Comparison of ENCODE assay signal across 8 cellular contexts in genomic region chr9:123322771-123323481, GRCh38. TPM values are rescaled to one million over a fixed set of nuclear protein-coding genes. Genes with fewer than 3 reads are reported as not detected.
DNase-seq lines count a peak whose midpoint lies in the region; ATAC-seq and TF ChIP-seq lines count a peak whose summit lies in the region.

No MANE protein-coding gene starts in this region.

- DNase-seq in GM13976 (ENCODE audit: low spot score) (peak; percentile 51), lower leg skin (ENCODE audit: low spot score in 2 of 2) (no peak), coronary artery (ENCODE audit: low spot score) (no peak)
- peak; percentile 65 for DNase-seq in activated naive CD8-positive, alpha-beta T cell treated with anti-CD3 and anti-CD28 coated beads for 36 hours
- DNase-seq in stimulated activated CD4-positive, alpha-beta T cell treated with anti-CD3 and anti-CD28 coated beads, Interleukin-2, amount 100 ng/mL, for 48 hours, result peak; percentile 38 to 43

- intact Hi-C loops in lower leg skin (cut with DNase I; ENCODE audit: low total_unique reads), result no loop called here

- peak overlapping the region; percentile 87 for H3K27ac Mint-ChIP-seq in T-helper 1 cell treated with Interleukin-12 subunit alpha and Interleukin-12 subunit beta and Interleukin-4 antibody, amounts not matched to agents 30 μg/mL and 1 μg/mL, for 36 hours
- H3K27ac Mint-ChIP-seq in activated naive CD8-positive, alpha-beta T cell treated with anti-CD3 and anti-CD28 coated beads for 36 hours, result peak overlapping the region; percentile 97

- peaks cover 9% of the 10 kb centered on the region for H3K27me3 Mint-ChIP-seq in T-helper 1 cell treated with Interleukin-12 subunit alpha and Interleukin-12 subunit beta and Interleukin-4 antibody, amounts not matched to agents 30 μg/mL and 1 μg/mL, for 36 hours (ENCODE audit: low read depth)
- H3K27me3 Mint-ChIP-seq in activated naive CD8-positive, alpha-beta T cell treated with anti-CD3 and anti-CD28 coated beads for 36 hours, result no peaks in the 10 kb centered on the region

- TF ChIP-seq CTCF in GM13976 (IDR thresholded peaks at IDR 0.05; ENCODE audit: borderline replicate concordance, control extremely low read depth, extremely low read depth, insufficient read depth, missing control alignments) (no peak), lower leg skin (IDR thresholded peaks at IDR 0.05) (no peak), coronary artery (IDR thresholded peaks at IDR 0.05) (no peak)

- WGBS in lower leg skin, 2 donors, result 60 to 61% methylated on average over 14 of the region's 14 CpGs

- in situ Hi-C loops in GM13976 (cut with MboI; ENCODE audit: low sequenced_read_pairs, unreplicated experiment), result no loop called here

- ATAC-seq in HG02763 (IDR thresholded peaks at IDR 0.05; ENCODE audit: unreplicated experiment) (peak; percentile 53), HG02840 (IDR thresholded peaks at IDR 0.05; ENCODE audit: low FRiP score, unreplicated experiment) (no peak)

- no peak overlapping the region for H3K27ac ChIP-seq in coronary artery

- H3K4me3 ChIP-seq in lower leg skin (ENCODE audit: low read depth, poor library complexity, severe bottlenecking) (no peak overlapping the region), coronary artery (no peak overlapping the region)

- H3K9me3 Mint-ChIP-seq in T-helper 1 cell treated with Interleukin-12 subunit alpha and Interleukin-12 subunit beta and Interleukin-4 antibody, amounts not matched to agents 30 μg/mL and 1 μg/mL, for 36 hours, result no peaks in the 10 kb centered on the region
- H3K9me3 Mint-ChIP-seq in activated naive CD8-positive, alpha-beta T cell treated with anti-CD3 and anti-CD28 coated beads for 36 hours, result peaks cover 2% of the 10 kb centered on the region

- H3K4me3 Mint-ChIP-seq in T-helper 1 cell treated with Interleukin-12 subunit alpha and Interleukin-12 subunit beta and Interleukin-4 antibody, amounts not matched to agents 30 μg/mL and 1 μg/mL, for 36 hours, result peak overlapping the region; percentile 56
- H3K4me3 Mint-ChIP-seq in activated naive CD8-positive, alpha-beta T cell treated with anti-CD3 and anti-CD28 coated beads for 36 hours, result peak overlapping the region; percentile 68

- H3K36me3 Mint-ChIP-seq in T-helper 1 cell treated with Interleukin-12 subunit alpha and Interleukin-12 subunit beta and Interleukin-4 antibody, amounts not matched to agents 30 μg/mL and 1 μg/mL, for 36 hours (ENCODE audit: low read depth), result peaks cover 1% of the 10 kb centered on the region
- H3K36me3 Mint-ChIP-seq in activated naive CD8-positive, alpha-beta T cell treated with anti-CD3 and anti-CD28 coated beads for 36 hours, result peaks cover 3% of the 10 kb centered on the region

- H3K4me1 Mint-ChIP-seq in T-helper 1 cell treated with Interleukin-12 subunit alpha and Interleukin-12 subunit beta and Interleukin-4 antibody, amounts not matched to agents 30 μg/mL and 1 μg/mL, for 36 hours (ENCODE audit: low read depth), result peaks cover 35% of the 10 kb centered on the region
- H3K4me1 Mint-ChIP-seq in activated naive CD8-positive, alpha-beta T cell treated with anti-CD3 and anti-CD28 coated beads for 36 hours, result peaks cover 47% of the 10 kb centered on the region

- no peak for TF ChIP-seq POLR2A in lower leg skin (IDR thresholded peaks at IDR 0.05)

RNA-seq across cellular contexts. Expression of gene CRB2, which starts 33.1 kb away (rescaled TPM):
- total RNA-seq in activated naive CD8-positive, alpha-beta T cell treated with anti-CD3 and anti-CD28 coated beads for 36 hours, result under 1 TPM; 0.06 to 0.10 TPM
- not detected for total RNA-seq in lower leg skin

RNA-seq across cellular contexts. Expression of gene STRBP, which starts 54.5 kb away (rescaled TPM):
- 10 to 100 TPM; 43.5 to 46.2 TPM for total RNA-seq in activated naive CD8-positive, alpha-beta T cell treated with anti-CD3 and anti-CD28 coated beads for 36 hours
- total RNA-seq in lower leg skin, result 10 to 100 TPM in 1 of 4 donors, 1 to 10 TPM in 3; 6.5 to 11.8 (median 8.8) TPM

Comparison
In these comparisons a context has a peak if more than half of its experiments do, and no peak if none do; other contexts are left out.
1. DNase-seq: peak in GM13976 (single experiment), activated naive CD8-positive, alpha-beta T cell treated with anti-CD3 and anti-CD28 coated beads for 36 hours (single experiment) and stimulated activated CD4-positive, alpha-beta T cell treated with anti-CD3 and anti-CD28 coated beads, Interleukin-2, amount 100 ng/mL, for 48 hours (2 of 2); none in lower leg skin (0 of 2) and coronary artery (single experiment).